In genomic region chr3:58422756-58423324, GRCh38 we compare ENCODE assay signal across 9 cellular contexts. TPM values are rescaled to one million over a fixed set of nuclear protein-coding genes. Genes with fewer than 3 reads are reported as not detected.
DNase-seq lines count a peak whose midpoint lies in the region; ATAC-seq, FAIRE-seq and TF ChIP-seq lines count a peak whose summit lies in the region.
"Had no signal": no experiment of that assay in that cellular context is flagged by ENCODE, and none has a peak within 500 bp of the region (broad histone marks: within the 10 kb centered on the region; RNA-seq: fewer than 3 reads in every experiment).

No MANE protein-coding gene starts in this region.

- ATAC-seq in A549 (peak; percentile 84 to 85), left lobe of liver (peak; percentile 48), HG02763 (IDR thresholded peaks at IDR 0.05; ENCODE audit: unreplicated experiment) (no peak), HG02588 (IDR thresholded peaks at IDR 0.05; ENCODE audit: unreplicated experiment) (no peak), esophagus mucosa (no peak)

- H3K27ac ChIP-seq in A549 = no peak overlapping the region

- no peak overlapping the region for H3K4me2 ChIP-seq in A549

- TF ChIP-seq POLR2A in A549 (IDR thresholded peaks at IDR 0.05; ENCODE audit: low read length) = no peak

- TF ChIP-seq EP300 in A549 (IDR thresholded peaks at IDR 0.05) = no peak

- H3K4me3 ChIP-seq in A549 = no peak overlapping the region

- POLR2A ChIA-PET in A549 (lab: Yijun Ruan, JAX) = no interaction called here

- peak; percentile 7 to 51 for DNase-seq in A549 (ENCODE audit: low read depth in 1 of 2, low spot score in 1 of 2)
- peak; percentile 46 for DNase-seq in astrocyte of the hippocampus (ENCODE audit: low read depth, low spot score)
- DNase-seq in left lobe of liver (ENCODE audit: low spot score) = peak; percentile 35
- DNase-seq in NCI-H345 (lab: John Stamatoyannopoulos, UW) = no peak

- TF ChIP-seq CTCF in A549 (IDR thresholded peaks at IDR 0.05) = peak; percentile 33
- 0 out of 3 replicates have a peak, but pooled peaks have one; percentile 14 for TF ChIP-seq CTCF in GM12872 (IDR thresholded peaks at IDR 0.05; ENCODE audit: insufficient read depth, low read depth, low read length)

- H3K9me3 ChIP-seq in A549 = no peaks in the 10 kb centered on the region

- no peaks in the 10 kb centered on the region for H3K4me1 ChIP-seq in A549

- CTCF ChIA-PET in A549 (lab: Yijun Ruan, JAX) = interaction anchor here (0.8 to 2.3 kb wide), 7 partner anchors 7 to 111 kb away, joined by 3 to 10 read pairs (median 4); partner anchors contain the start of genes KCTD6, PDHB and PXK

- 74% methylated on average over 7 of the region's 8 CpGs for WGBS in A549 (ENCODE audit: missing lambda C conversion rate)

- no peak for FAIRE-seq in A549 (lab: Jason Lieb, UNC)
- FAIRE-seq: keratinocyte had no signal

- peak; percentile 54 to 56 for TF ChIP-seq RAD21 in A549 (conservative IDR thresholded peaks at IDR 0.05 in 1 of 2, IDR thresholded peaks at IDR 0.05 in 1 of 2)

TF ChIP-seq in A549, 52 proteins besides CTCF, POLR2A, EP300 and RAD21:
- TF ChIP-seq ZSCAN20 (CRISPR knock-in tag; IDR thresholded peaks at IDR 0.05) (no peak), SMC3 (IDR thresholded peaks at IDR 0.05) (peak; percentile 42; the same call in 2 of the 3 replicates)

RNA-seq across cellular contexts. Expression of gene PDHB, which starts 10.8 kb away (rescaled TPM):
- polyA plus RNA-seq in A549 (2011; rRNA removed) (97.7 and 113 TPM in 2 replicates), A549 (2017; fragmentation: RNase III; extraction: RNeasy Plus Mini Kit Qiagen cat#74134 plus additional on column Dnase treatment) (76.9 to 83.4 TPM (median 82.0 TPM) in 3 replicates)
- polyA plus RNA-seq in A549 (2012; cell fraction: cytosol; rRNA removed) = 50.0 and 51.3 TPM in 2 replicates
- 17.8 and 24.4 TPM in 2 replicates for polyA plus RNA-seq in A549 (2012; cell fraction: nucleus; rRNA removed)
- 32.3 and 36.6 TPM in 2 replicates for polyA minus RNA-seq in A549 (2011; rRNA and poly(A)+ RNA removed)
- total RNA-seq in left lobe of liver (35.9 TPM), esophagus mucosa (52.6 TPM)

Comparison
In these comparisons a context has a peak if more than half of its experiments do, and no peak if none do; other contexts are left out.
1. ATAC-seq: peak in A549 (2 of 2) and left lobe of liver (single experiment); none in HG02763 (single experiment), HG02588 (single experiment) and esophagus mucosa (single experiment).